Comparison of ENCODE assay signal across 10 cellular contexts in the genomic region with DNA sequence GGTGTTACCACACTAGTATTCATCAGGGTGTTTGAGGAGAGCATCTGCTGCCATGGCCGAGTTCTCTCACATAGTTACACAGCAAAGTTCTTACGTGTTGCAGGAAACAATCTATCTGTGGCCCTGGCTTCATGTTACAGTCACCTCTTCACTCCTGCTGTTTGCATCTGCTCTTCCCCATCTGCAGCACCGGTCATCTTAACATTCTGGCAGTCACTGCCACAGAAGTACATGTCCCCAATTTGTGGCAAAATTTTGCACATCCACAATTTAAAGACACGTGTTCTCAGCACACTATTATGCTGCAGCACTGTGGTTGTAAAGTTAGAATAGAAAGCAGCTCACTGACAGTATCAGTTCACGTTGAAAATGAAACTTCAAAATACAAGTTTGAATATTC. TPM values are rescaled to one million over a fixed set of nuclear protein-coding genes. Genes with fewer than 3 reads are reported as not detected.
DNase-seq lines count a peak whose midpoint lies in the region; ATAC-seq, FAIRE-seq and TF ChIP-seq lines count a peak whose summit lies in the region.
"Had no signal": no experiment of that assay in that cellular context is flagged by ENCODE, and none has a peak within 500 bp of the region (broad histone marks: within the 10 kb centered on the region; RNA-seq: fewer than 3 reads in every experiment).

No MANE protein-coding gene starts in this region.

- no peaks in the 10 kb centered on the region for H3K9me3 Mint-ChIP-seq in CD8-positive, alpha-beta memory T cell
- no peaks in the 10 kb centered on the region for H3K9me3 Mint-ChIP-seq in H9

- TF ChIP-seq POLR2A in GM12878 (IDR thresholded peaks at IDR 0.05; ENCODE audit: low read depth, low read length) (peak; percentile 27; the same call in 1 of the 2 replicates), suprapubic skin (IDR thresholded peaks at IDR 0.05) (no peak)

- H3K27me3 ChIP-seq in CD8-positive, alpha-beta memory T cell (ENCODE audit: insufficient read depth, low read length, poor library complexity, severe bottlenecking) = no peaks in the 10 kb centered on the region
- no peaks in the 10 kb centered on the region for H3K27me3 ChIP-seq in GM12878 (replicated peaks in 1 of 2; ENCODE audit: control insufficient read depth in 2 of 2, insufficient read depth in 2 of 2, low read length in 1 of 2)
- H3K27me3 ChIP-seq in H9 (ENCODE audit: insufficient read depth, low read length) = no peaks in the 10 kb centered on the region
- no peaks in the 10 kb centered on the region for H3K27me3 ChIP-seq in suprapubic skin

- H3K27me3 Mint-ChIP-seq in CD8-positive, alpha-beta memory T cell = peaks cover 0 to 5% of the 10 kb centered on the region in 2 donors
- H3K27me3 Mint-ChIP-seq in H9 (ENCODE audit: low read depth) = no peaks in the 10 kb centered on the region

- no peak overlapping the region for H3K56ac ChIP-seq in H9 (ENCODE audit: insufficient read length, low read depth, low read length)

- H2AFZ ChIP-seq in GM12878 (ENCODE audit: control insufficient read depth, low read depth, low read length) = peak overlapping the region; percentile 1
- no peak overlapping the region for H2AFZ ChIP-seq in H9 (ENCODE audit: low read length)

- RAD21 ChIA-PET in GM12878 (lab: Charles Lee; ENCODE audit: unreplicated experiment) = interaction anchor here (0.8 to 3.5 kb wide), 11 partner anchors 9 to 48 kb away, joined by 3 to 14 read pairs (median 4); partner anchors contain the start of genes MAPK1IP1L, SOCS4 and WDHD1

- no peak overlapping the region for H3K4ac ChIP-seq in H9 (ENCODE audit: low read depth, low read length)

- no peak overlapping the region for H2BK5ac ChIP-seq in H9 (ENCODE audit: insufficient read length, low read length)

- H3K36me3 Mint-ChIP-seq in CD8-positive, alpha-beta memory T cell = no peaks in the 10 kb centered on the region
- H3K36me3 Mint-ChIP-seq in H9 (ENCODE audit: insufficient read depth in 1 of 3, low read depth in 3 of 3) = no peaks in the 10 kb centered on the region

- no peak overlapping the region for H2BK15ac ChIP-seq in H9 (ENCODE audit: low read depth, low read length)

- peak overlapping the region; percentile 18 to 81 (median 64) for H3K4me3 Mint-ChIP-seq in CD8-positive, alpha-beta memory T cell
- H3K4me3 Mint-ChIP-seq in H9 = no peak overlapping the region

- ATAC-seq in GM19351 (IDR thresholded peaks at IDR 0.05; ENCODE audit: unreplicated experiment) (peak; percentile 53), HG03432 (IDR thresholded peaks at IDR 0.05; ENCODE audit: unreplicated experiment) (peak; percentile 41), GM12878 (peak; percentile 59)

- in situ Hi-C loops in GM12878 (cut with MboI) = no loop called here

- no peak overlapping the region for H3K18ac ChIP-seq in H9 (ENCODE audit: insufficient read length, low read depth, low read length)

- no peak overlapping the region for H4K5ac ChIP-seq in H9 (ENCODE audit: insufficient read length, low read depth, low read length)

- no peak overlapping the region for H4K91ac ChIP-seq in H9 (ENCODE audit: insufficient read length, low read depth, low read length)

- H4K20me1 ChIP-seq in GM12878 (ENCODE audit: control insufficient read depth, insufficient read depth) (no peaks in the 10 kb centered on the region), H9 (ENCODE audit: control insufficient read depth, insufficient read depth, insufficient read length) (no peaks in the 10 kb centered on the region)

- H3K4me1 Mint-ChIP-seq in CD8-positive, alpha-beta memory T cell = peaks cover 25 to 53% (median 40%) of the 10 kb centered on the region in 3 donors
- H3K4me1 Mint-ChIP-seq in H9 = peaks cover 12 to 13% of the 10 kb centered on the region in 2 experiments

- FAIRE-seq in GM12878 (lab: Jason Lieb, UNC) = peak; percentile 41

- H3K23ac ChIP-seq in H9 (ENCODE audit: insufficient read length, low read depth, low read length) = no peak overlapping the region

- H3K4me3 ChIP-seq in CD8-positive, alpha-beta memory T cell (ENCODE audit: low read length) = no peak overlapping the region
- H3K4me3 ChIP-seq in GM12878 (peak overlapping the region; percentile 4; the same call in 1 of the 2 replicates), suprapubic skin (no peak overlapping the region)
- H3K4me3 ChIP-seq: HAP-1, psoas muscle had no signal

- intact Hi-C loops in GM12878 (cut with micrococcal nuclease; ENCODE audit: unreplicated experiment) = loop anchor here (2.0 kb wide), 1 partner anchor 24 kb away; no protein-coding TSS in a partner anchor

- H3K9me3 ChIP-seq in CD8-positive, alpha-beta memory T cell (ENCODE audit: low read length) = no peaks in the 10 kb centered on the region
- H3K9me3 ChIP-seq in GM12878 (replicated peaks; ENCODE audit: control insufficient read depth, insufficient read depth, low read length) (no peaks in the 10 kb centered on the region), H9 (ENCODE audit: control insufficient read depth, low read depth, low read length) (no peaks in the 10 kb centered on the region), suprapubic skin (no peaks in the 10 kb centered on the region)
- H3K9me3 ChIP-seq: HAP-1, psoas muscle had no signal

- no peak for DNase-seq in CD8-positive, alpha-beta memory T cell
- DNase-seq in GM12878 (ENCODE audit: low read depth, low spot score) (peak; percentile 81), RKO (ENCODE audit: low spot score) (no peak), DMS153 (lab: John Stamatoyannopoulos, UW) (no peak), H9 (no peak), suprapubic skin (ENCODE audit: low spot score in 2 of 2) (no peak)
- DNase-seq: psoas muscle had no signal

- H2BK20ac ChIP-seq in H9 (ENCODE audit: low read depth, low read length, poor library complexity, severe bottlenecking) = no peak overlapping the region

- no peak overlapping the region for H2BK12ac ChIP-seq in H9 (ENCODE audit: insufficient read length, low read depth, low read length)

- H2BK120ac ChIP-seq in H9 (ENCODE audit: low read depth, low read length, poor library complexity, severe bottlenecking) = no peak overlapping the region

- H3K27ac Mint-ChIP-seq in CD8-positive, alpha-beta memory T cell = peak overlapping the region in 7 of 8 donors; percentile 12 to 76 (median 42)
- H3K27ac Mint-ChIP-seq in H9 = no peak overlapping the region; a peak in 1 of 7 replicates

- WGBS in GM12878 (ENCODE audit: insufficient coverage, insufficient replicate concordance, low lambda C conversion rate, missing lambda C conversion rate) = 0% methylated on average over 5 of the region's 5 CpGs
- no CpG with 5 or more reads among the region's 5 CpGs for WGBS in H9 (ENCODE audit: extremely low coverage, insufficient read length, low lambda C conversion rate)
- WGBS in suprapubic skin = 19% methylated on average over 5 of the region's 5 CpGs

- CTCF ChIA-PET in CD8-positive, alpha-beta memory T cell (lab: Charles Lee) = interaction anchor here (0.7 kb wide), 1 partner anchor 71 kb away, joined by 3 read pairs; no protein-coding TSS in a partner anchor
- CTCF ChIA-PET in GM12878 (lab: Yijun Ruan, JAX) = interaction anchor here (0.9 to 1.1 kb wide), 3 partner anchors 22 to 193 kb away, joined by 3 to 7 read pairs (median 6); partner anchors contain the start of gene MAPK1IP1L

- TF ChIP-seq CTCF in GM12878 (IDR thresholded peaks at IDR 0.05 in 2 of 3, conservative IDR thresholded peaks at IDR 0.05 in 1 of 3; ENCODE audit: control insufficient read depth in 2 of 3, extremely low read depth in 1 of 3, insufficient read depth in 1 of 3, low read depth in 3 of 3, low read length in 3 of 3) (no peak), H9 (conservative IDR thresholded peaks at IDR 0.05) (no peak), suprapubic skin (IDR thresholded peaks at IDR 0.05) (no peak)

- no peak overlapping the region for H3T11ph ChIP-seq in H9 (ENCODE audit: low read length)

- H2AK5ac ChIP-seq in H9 (ENCODE audit: insufficient read length, low read length) = no peak overlapping the region

- peak overlapping the region; percentile 14 for H3K9ac ChIP-seq in GM12878 (ENCODE audit: control insufficient read depth, insufficient read depth, low read length)
- H3K9ac ChIP-seq in H9 (ENCODE audit: extremely low read depth, insufficient read length, low read length) = no peak overlapping the region

- TF ChIP-seq RAD21 in GM12878 (IDR thresholded peaks at IDR 0.05; ENCODE audit: insufficient read depth, low read depth, low read length) = no peak

- H3K23me2 ChIP-seq in H9 (ENCODE audit: insufficient read length, low read depth, low read length, poor library complexity, severe bottlenecking) = no peaks in the 10 kb centered on the region

- no peaks in the 10 kb centered on the region for H3K79me1 ChIP-seq in H9 (ENCODE audit: insufficient read depth, low read depth, low read length, poor library complexity, severe bottlenecking)

- H3K27ac ChIP-seq in CD8-positive, alpha-beta memory T cell (ENCODE audit: low read depth, low read length) = no peak overlapping the region
- H3K27ac ChIP-seq in GM12878 (ENCODE audit: control insufficient read depth, insufficient read depth) (peak overlapping the region; percentile 83), H9 (ENCODE audit: insufficient read length, low read depth, low read length) (no peak overlapping the region), suprapubic skin (no peak overlapping the region)
- H3K27ac ChIP-seq: psoas muscle had no signal

- SMC1A ChIA-PET in GM12878 (lab: Charles Lee; ENCODE audit: uncharacterized antibody, unreplicated experiment) = interaction anchor here (0.6 to 7.0 kb wide), 10 partner anchors 9 to 85 kb away, joined by 3 to 98 read pairs (median 4); partner anchors contain the start of gene MAPK1IP1L

- POLR2A ChIA-PET in CD8-positive, alpha-beta memory T cell (lab: Charles Lee) = no interaction called here
- POLR2A ChIA-PET in GM12878 (lab: Charles Lee) = interaction anchor here (1.0 to 1.5 kb wide), 3 partner anchors 22 to 24 kb away, joined by 4 to 6 read pairs (median 5); partner anchors contain the start of gene MAPK1IP1L

- no peaks in the 10 kb centered on the region for H3K36me3 ChIP-seq in CD8-positive, alpha-beta memory T cell (ENCODE audit: insufficient read depth, low read length)
- H3K36me3 ChIP-seq in GM12878 (ENCODE audit: control insufficient read depth in 2 of 2, insufficient read depth in 2 of 2, low read length in 1 of 2) (no peaks in the 10 kb centered on the region), suprapubic skin (no peaks in the 10 kb centered on the region)
- H3K36me3 ChIP-seq: HAP-1 had no signal

- BruUV-seq in GM12878 (replicated peaks; lab: Mats Ljungman, UMichigan) = no TSS peak

- H3K14ac ChIP-seq in H9 (ENCODE audit: insufficient read depth, low read length) = no peak overlapping the region

- no peaks in the 10 kb centered on the region for H3K79me2 ChIP-seq in GM12878 (ENCODE audit: control insufficient read depth, insufficient read depth, low read length)
- no peaks in the 10 kb centered on the region for H3K79me2 ChIP-seq in H9 (ENCODE audit: insufficient read depth, low read length)

- H3K4me2 ChIP-seq in GM12878 (ENCODE audit: control insufficient read depth, insufficient read depth) (peak overlapping the region; percentile 79), H9 (ENCODE audit: insufficient read depth, insufficient read length, low read length) (no peak overlapping the region)

- TF ChIP-seq EP300 in GM12878 (IDR thresholded peaks at IDR 0.05; ENCODE audit: borderline replicate concordance in 1 of 2, control insufficient read depth in 1 of 2, low read depth in 2 of 2, low read length in 2 of 2) (peak; percentile 35 to 47; a peak in 2 of 4 replicates), suprapubic skin (IDR thresholded peaks at IDR 0.05) (no peak)

- H3K4me1 ChIP-seq in CD8-positive, alpha-beta memory T cell (ENCODE audit: insufficient read depth, low read length) = peaks cover 13% of the 10 kb centered on the region
- H3K4me1 ChIP-seq in GM12878 (ENCODE audit: control insufficient read depth, insufficient read depth, low read length) (peaks cover 58% of the 10 kb centered on the region), H9 (ENCODE audit: insufficient read depth, low read length) (no peaks in the 10 kb centered on the region; the same call in 1 of the 2 replicates), suprapubic skin (peaks cover 46% of the 10 kb centered on the region)

- H4K8ac ChIP-seq in H9 (replicated peaks; ENCODE audit: insufficient read length, low read depth, low read length) = no peak overlapping the region

RNA-seq across cellular contexts. Expression of gene MAPK1IP1L, which starts 23.2 kb away (rescaled TPM):
- 100 to 1,000 TPM; 104 to 106 TPM for total RNA-seq in CD8-positive, alpha-beta memory T cell
- 86.8 TPM for polyA plus RNA-seq in CD8-positive, alpha-beta memory T cell
- total RNA-seq in GM12878 (2013; cell fraction: nucleolus; rRNA removed) = 94.4 and 113 TPM in 2 replicates
- 37.7 and 44.6 TPM in 2 replicates for total RNA-seq in GM12878 (2014; rRNA removed)
- total RNA-seq in GM12878 (2014; rRNA removed; fragmentation: Illumina TruSeq; extraction: Trizol) = 48.9 and 50.4 TPM in 2 replicates
- total RNA-seq in GM12878 (2021) = 101 and 105 TPM in 2 replicates
- polyA plus RNA-seq in GM12878 (2011; ENCODE audit: low read depth) = 25.2 TPM
- 52.8 and 80.1 TPM in 2 replicates for polyA plus RNA-seq in GM12878 (2011; rRNA removed)
- polyA plus RNA-seq in GM12878 (2011; cell fraction: cytosol; rRNA removed) = 231 and 264 TPM in 2 replicates
- polyA plus RNA-seq in GM12878 (2011; cell fraction: nucleus; rRNA removed) = 91.5 and 98.1 TPM in 2 replicates
- 53.2 and 62.6 TPM in 2 replicates for polyA plus RNA-seq in GM12878 (2012)
- polyA plus RNA-seq in GM12878 (2014; fragmentation: Illumina TruSeq; extraction: Trizol) = 68.5 and 90.1 TPM in 2 replicates
- polyA plus RNA-seq in GM12878 (2014; fragmentation: Nextera tagmentation; extraction: Ambion mirVana) = 10 to 100 TPM; 55.7 to 66.0 TPM
- 54.2 and 58.1 TPM in 2 replicates for polyA plus RNA-seq in GM12878 (2014; rRNA removed)
- 100 to 1,000 TPM; 107 to 117 TPM for polyA plus RNA-seq in GM12878 (2016; fragmentation: Nextera tagmentation; extraction: Ambion mirVana)
- 146 and 276 TPM in 2 replicates for polyA minus RNA-seq in GM12878 (2011; rRNA and poly(A)+ RNA removed)
- 154 and 162 TPM in 2 replicates for polyA minus RNA-seq in GM12878 (2011; cell fraction: cytosol; rRNA and poly(A)+ RNA removed)
- 19.2 and 36.5 TPM in 2 replicates for polyA minus RNA-seq in GM12878 (2011; cell fraction: nucleus; rRNA and poly(A)+ RNA removed)
- 133 TPM in 2 replicates for total RNA-seq in H9 (2021)
- total RNA-seq in suprapubic skin = 10 to 100 TPM; 40.3 to 95.5 (median 59.7) TPM

RNA-seq across cellular contexts. Expression of gene SOCS4, which starts 47.6 kb away (rescaled TPM):
- 10 to 100 TPM; 38.0 to 44.8 TPM for total RNA-seq in CD8-positive, alpha-beta memory T cell
- polyA plus RNA-seq in CD8-positive, alpha-beta memory T cell = 2.3 TPM
- total RNA-seq in GM12878 (2013; cell fraction: nucleolus; rRNA removed) = 39.6 and 43.0 TPM in 2 replicates
- total RNA-seq in GM12878 (2014; rRNA removed) (20.5 and 25.8 TPM in 2 replicates), GM12878 (2014; rRNA removed; fragmentation: Illumina TruSeq; extraction: Trizol) (30.6 and 31.0 TPM in 2 replicates), GM12878 (2021) (27.9 and 31.5 TPM in 2 replicates), H9 (2021) (37.5 and 38.5 TPM in 2 replicates), suprapubic skin (10 to 100 TPM; 10.0 to 12.0 (median 11.6) TPM)
- polyA plus RNA-seq in GM12878 (2011; ENCODE audit: low read depth) = 4.6 TPM
- polyA plus RNA-seq in GM12878 (2011; rRNA removed) (25.1 and 35.7 TPM in 2 replicates), GM12878 (2014; fragmentation: Illumina TruSeq; extraction: Trizol) (23.7 and 30.9 TPM in 2 replicates), GM12878 (2014; fragmentation: Nextera tagmentation; extraction: Ambion mirVana) (1 to 10 TPM; 5.7 to 7.6 TPM), GM12878 (2014; rRNA removed) (13.2 and 14.7 TPM in 2 replicates), GM12878 (2016; fragmentation: Nextera tagmentation; extraction: Ambion mirVana) (10 to 100 TPM; 18.4 to 21.0 TPM)
- 9.1 and 9.8 TPM in 2 replicates for polyA plus RNA-seq in GM12878 (2011; cell fraction: cytosol; rRNA removed)
- polyA plus RNA-seq in GM12878 (2011; cell fraction: nucleus; rRNA removed) = 8.7 and 10.7 TPM in 2 replicates
- 9.8 and 10.4 TPM in 2 replicates for polyA plus RNA-seq in GM12878 (2012)
- 12.7 and 22.1 TPM in 2 replicates for polyA minus RNA-seq in GM12878 (2011; rRNA and poly(A)+ RNA removed)
- polyA minus RNA-seq in GM12878 (2011; cell fraction: cytosol; rRNA and poly(A)+ RNA removed) = 7.1 and 7.3 TPM in 2 replicates
- polyA minus RNA-seq in GM12878 (2011; cell fraction: nucleus; rRNA and poly(A)+ RNA removed) = 7.1 and 22.7 TPM in 2 replicates

RNA-seq across cellular contexts. Expression of gene WDHD1, which starts 47.8 kb away (rescaled TPM):
- 10 to 100 TPM; 56.3 to 56.6 TPM for total RNA-seq in CD8-positive, alpha-beta memory T cell
- 3.1 TPM for polyA plus RNA-seq in CD8-positive, alpha-beta memory T cell
- total RNA-seq in GM12878 (2013; cell fraction: nucleolus; rRNA removed) = 31.5 and 31.8 TPM in 2 replicates
- 21.9 and 25.7 TPM in 2 replicates for total RNA-seq in GM12878 (2014; rRNA removed)
- total RNA-seq in GM12878 (2014; rRNA removed; fragmentation: Illumina TruSeq; extraction: Trizol) = 32.7 and 33.5 TPM in 2 replicates
- total RNA-seq in GM12878 (2021) = 37.9 and 38.7 TPM in 2 replicates
- 5.4 TPM for polyA plus RNA-seq in GM12878 (2011; ENCODE audit: low read depth)
- 34.2 and 57.1 TPM in 2 replicates for polyA plus RNA-seq in GM12878 (2011; rRNA removed)
- 11.1 and 11.2 TPM in 2 replicates for polyA plus RNA-seq in GM12878 (2011; cell fraction: cytosol; rRNA removed)
- 13.5 and 17.7 TPM in 2 replicates for polyA plus RNA-seq in GM12878 (2011; cell fraction: nucleus; rRNA removed)
- 8.7 and 13.4 TPM in 2 replicates for polyA plus RNA-seq in GM12878 (2012)
- polyA plus RNA-seq in GM12878 (2014; fragmentation: Illumina TruSeq; extraction: Trizol) = 31.8 and 32.9 TPM in 2 replicates
- 10 to 100 TPM; 11.3 to 14.8 TPM for polyA plus RNA-seq in GM12878 (2014; fragmentation: Nextera tagmentation; extraction: Ambion mirVana)
- polyA plus RNA-seq in GM12878 (2014; rRNA removed) = 14.8 and 17.8 TPM in 2 replicates
- polyA plus RNA-seq in GM12878 (2016; fragmentation: Nextera tagmentation; extraction: Ambion mirVana) = 10 to 100 TPM; 46.3 to 50.5 TPM
- 35.6 and 56.1 TPM in 2 replicates for polyA minus RNA-seq in GM12878 (2011; rRNA and poly(A)+ RNA removed)
- polyA minus RNA-seq in GM12878 (2011; cell fraction: cytosol; rRNA and poly(A)+ RNA removed) = 12.8 and 16.4 TPM in 2 replicates
- polyA minus RNA-seq in GM12878 (2011; cell fraction: nucleus; rRNA and poly(A)+ RNA removed) = 14.1 and 21.7 TPM in 2 replicates
- total RNA-seq in H9 (2021) = 83.5 and 93.7 TPM in 2 replicates
- 1 to 10 TPM; 1.3 to 3.4 (median 2.3) TPM for total RNA-seq in suprapubic skin

RNA-seq across cellular contexts. Expression of gene LGALS3, which starts 54.4 kb away (rescaled TPM):
- total RNA-seq in CD8-positive, alpha-beta memory T cell = 10 to 100 TPM; 54.5 to 55.1 TPM
- 78.0 TPM for polyA plus RNA-seq in CD8-positive, alpha-beta memory T cell
- total RNA-seq in GM12878 (2013; cell fraction: nucleolus; rRNA removed) = 17.5 and 21.3 TPM in 2 replicates
- 23.1 and 25.6 TPM in 2 replicates for total RNA-seq in GM12878 (2014; rRNA removed)
- 12.0 and 12.3 TPM in 2 replicates for total RNA-seq in GM12878 (2014; rRNA removed; fragmentation: Illumina TruSeq; extraction: Trizol)
- 13.6 and 16.1 TPM in 2 replicates for total RNA-seq in GM12878 (2021)
- polyA plus RNA-seq in GM12878 (2011; ENCODE audit: low read depth) = 15.6 TPM
- polyA plus RNA-seq in GM12878 (2011; rRNA removed) = 34.2 and 45.4 TPM in 2 replicates
- 24.5 and 31.9 TPM in 2 replicates for polyA plus RNA-seq in GM12878 (2011; cell fraction: cytosol; rRNA removed)
- polyA plus RNA-seq in GM12878 (2011; cell fraction: nucleus; rRNA removed) = 20.1 and 27.1 TPM in 2 replicates
- 19.7 and 39.6 TPM in 2 replicates for polyA plus RNA-seq in GM12878 (2012)
- 7.7 and 8.6 TPM in 2 replicates for polyA plus RNA-seq in GM12878 (2014; fragmentation: Illumina TruSeq; extraction: Trizol)
- polyA plus RNA-seq in GM12878 (2014; fragmentation: Nextera tagmentation; extraction: Ambion mirVana) = 1 to 10 TPM; 1.5 to 6.4 TPM
- polyA plus RNA-seq in GM12878 (2014; rRNA removed) = 21.3 and 28.6 TPM in 2 replicates
- polyA plus RNA-seq in GM12878 (2016; fragmentation: Nextera tagmentation; extraction: Ambion mirVana) = 10 to 100 TPM; 28.2 to 30.6 TPM
- 9.8 and 14.3 TPM in 2 replicates for polyA minus RNA-seq in GM12878 (2011; rRNA and poly(A)+ RNA removed)
- polyA minus RNA-seq in GM12878 (2011; cell fraction: cytosol; rRNA and poly(A)+ RNA removed) = 4.4 and 8.1 TPM in 2 replicates
- polyA minus RNA-seq in GM12878 (2011; cell fraction: nucleus; rRNA and poly(A)+ RNA removed) = 5.0 and 5.9 TPM in 2 replicates
- 3.7 and 4.0 TPM in 2 replicates for total RNA-seq in H9 (2021)
- 100 to 1,000 TPM; 448 to 713 (median 594) TPM for total RNA-seq in suprapubic skin

Comparison
In these comparisons a context has a peak if more than half of its experiments do, and no peak if none do; other contexts are left out.
1. H3K27ac Mint-ChIP-seq: peak in CD8-positive, alpha-beta memory T cell (7 of 8); none in H9 (0 of 3).
2. H3K4me3 Mint-ChIP-seq: peak in CD8-positive, alpha-beta memory T cell (7 of 7); none in H9 (0 of 2).
3. RNA of gene WDHD1, which starts 47.8 kb away (total RNA-seq): 83.5 to 93.7 TPM in H9, 56.3 to 56.6 TPM in CD8-positive, alpha-beta memory T cell and 21.9 to 38.7 TPM in GM12878; 1.3 to 3.4 TPM in suprapubic skin; every median in the first group is over 4 times any median in the second.
4. Peak in every context shown above with its lines, with median percentiles within 50 percentile points of each other: ATAC-seq.